Comparison of ENCODE assay signal across 8 cellular contexts in genomic region chr4:181528570-181529184, GRCh38.
DNase-seq lines count a peak whose midpoint lies in the region; ATAC-seq, FAIRE-seq and TF ChIP-seq lines count a peak whose summit lies in the region.

No MANE protein-coding gene starts in this region.

- no peak overlapping the region for H3K27ac Mint-ChIP-seq in astrocyte (ENCODE audit: unreplicated experiment)
- no peak overlapping the region for H3K27ac Mint-ChIP-seq in activated T-helper 17 cell treated with anti-CD3 and anti-CD28 coated beads, Interleukin-2, amount 50 U/mL, for 72 hours

- H2AFZ ChIP-seq in astrocyte (ENCODE audit: low read depth, low read length): no peak overlapping the region

- H3K27me3 ChIP-seq in astrocyte (ENCODE audit: insufficient read depth, low read length): no peaks in the 10 kb centered on the region

- no peak overlapping the region for H3K27ac ChIP-seq in astrocyte (ENCODE audit: low read depth, low read length)

- peaks cover 12% of the 10 kb centered on the region for H3K4me1 Mint-ChIP-seq in astrocyte (ENCODE audit: low read depth, unreplicated experiment)
- H3K4me1 Mint-ChIP-seq in activated T-helper 17 cell treated with anti-CD3 and anti-CD28 coated beads, Interleukin-2, amount 50 U/mL, for 72 hours: no peaks in the 10 kb centered on the region

- no peaks in the 10 kb centered on the region for H3K79me2 ChIP-seq in astrocyte (ENCODE audit: insufficient read depth, low read length)

- no peaks in the 10 kb centered on the region for H3K36me3 Mint-ChIP-seq in astrocyte (ENCODE audit: low read depth, unreplicated experiment)
- no peaks in the 10 kb centered on the region for H3K36me3 Mint-ChIP-seq in activated T-helper 17 cell treated with anti-CD3 and anti-CD28 coated beads, Interleukin-2, amount 50 U/mL, for 72 hours (ENCODE audit: low read depth)

- in situ Hi-C loops in GM13977 (cut with MboI; ENCODE audit: low pct_unique_long_range_greater_than_20kb, low sequenced_read_pairs, unreplicated experiment): no loop called here

- H3K4me1 ChIP-seq in astrocyte (ENCODE audit: insufficient read depth, low read length): no peaks in the 10 kb centered on the region

- H4K20me1 ChIP-seq in astrocyte (ENCODE audit: insufficient read depth, low read length): no peaks in the 10 kb centered on the region

- no peak overlapping the region for H3K4me3 Mint-ChIP-seq in astrocyte (ENCODE audit: unreplicated experiment)
- no peak overlapping the region for H3K4me3 Mint-ChIP-seq in activated T-helper 17 cell treated with anti-CD3 and anti-CD28 coated beads, Interleukin-2, amount 50 U/mL, for 72 hours

- ATAC-seq in HG03097 (IDR thresholded peaks at IDR 0.05; ENCODE audit: low FRiP score, unreplicated experiment): peak; percentile 63
- no peak for ATAC-seq in activated T-helper 17 cell treated with anti-CD3 and anti-CD28 coated beads, Interleukin-2, amount 50 U/mL, for 72 hours (replicated peaks)

- H3K4me2 ChIP-seq in astrocyte (ENCODE audit: low read length): no peak overlapping the region

- peaks cover 2% of the 10 kb centered on the region for H3K9me3 Mint-ChIP-seq in astrocyte (ENCODE audit: unreplicated experiment)
- no peaks in the 10 kb centered on the region for H3K9me3 Mint-ChIP-seq in activated T-helper 17 cell treated with anti-CD3 and anti-CD28 coated beads, Interleukin-2, amount 50 U/mL, for 72 hours

- H3K27me3 Mint-ChIP-seq in astrocyte (ENCODE audit: low read depth, unreplicated experiment): no peaks in the 10 kb centered on the region
- H3K27me3 Mint-ChIP-seq in activated T-helper 17 cell treated with anti-CD3 and anti-CD28 coated beads, Interleukin-2, amount 50 U/mL, for 72 hours: no peaks in the 10 kb centered on the region

- FAIRE-seq in astrocyte (lab: Jason Lieb, UNC): peak; percentile 20

- no peak overlapping the region for H3K4me3 ChIP-seq in astrocyte (ENCODE audit: insufficient read depth, low read depth, low read length)

- DNase-seq in CD1c-positive myeloid dendritic cell (ENCODE audit: extremely low spot score) (peak; percentile 29), GM13977 (ENCODE audit: low spot score) (peak; percentile 34), NCI-H2227 treated with DMSO at 0.1 percent for 48 hours (lab: John Stamatoyannopoulos, UW) (peak; percentile 16), astrocyte (ENCODE audit: low read depth) (peak; percentile 47), iPS DF 19.7 (ENCODE audit: low read depth, low spot score) (peak; percentile 56)
- peak; percentile 56 for DNase-seq in stimulated activated CD8-positive, alpha-beta memory T cell treated with anti-CD3 and anti-CD28 coated beads, Interleukin-4, amount 100 ng/mL, for 48 hours

- H3K9ac ChIP-seq in astrocyte (ENCODE audit: low read length): no peak overlapping the region

- no peaks in the 10 kb centered on the region for H3K36me3 ChIP-seq in astrocyte (ENCODE audit: insufficient read depth, low read length)

- TF ChIP-seq CTCF in GM13977 (IDR thresholded peaks at IDR 0.05; ENCODE audit: extremely low read depth, insufficient read depth, missing control alignments) (peak; percentile 92), astrocyte (IDR thresholded peaks at IDR 0.05; ENCODE audit: insufficient read depth, low read depth, low read length) (peak; percentile 95)

- no peaks in the 10 kb centered on the region for H3K9me3 ChIP-seq in astrocyte (ENCODE audit: insufficient read depth, low read depth, low read length)
